In the genomic region with DNA sequence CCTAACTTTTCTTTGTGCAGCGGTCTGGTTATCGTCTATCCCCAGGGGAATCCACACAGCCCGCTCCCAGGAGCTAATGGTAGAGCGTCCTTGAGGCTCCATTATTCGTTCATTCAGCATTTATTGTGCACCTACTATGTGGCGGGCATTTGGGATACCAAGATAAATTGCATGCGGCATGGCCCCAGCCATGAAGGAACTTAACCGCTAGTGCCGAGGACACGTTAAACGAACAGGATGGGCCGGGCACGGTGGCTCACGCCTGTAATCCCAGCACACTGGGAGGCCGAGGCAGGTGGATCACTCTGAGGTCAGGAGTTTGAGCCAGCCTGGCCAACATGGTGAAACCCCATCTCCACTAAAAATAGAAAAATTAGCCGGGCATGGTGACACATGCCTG, we compare ENCODE assay signal across 1 cellular context.
TF ChIP-seq lines count a peak whose summit lies in the region.

No MANE protein-coding gene starts in this region.

TF ChIP-seq in K562, 482 proteins besides CTCF, POLR2A, EP300 and RAD21:
- TF ChIP-seq SAFB2 (IDR thresholded peaks at IDR 0.05; ENCODE audit: borderline replicate concordance, low read depth, low read length, severe bottlenecking) (no peak), MAFF (IDR thresholded peaks at IDR 0.05; ENCODE audit: low read length) (no peak), ZNF316 (IDR thresholded peaks at IDR 0.05) (peak; percentile 3; the same call in 1 of the 2 replicates), ILF3 (IDR thresholded peaks at IDR 0.05; ENCODE audit: borderline replicate concordance) (no peak), SOX6 (IDR thresholded peaks at IDR 0.05) (no peak), ZNF41 (CRISPR knock-in tag; conservative IDR thresholded peaks at IDR 0.05) (no peak)
- TF ChIP-seq, protein P1, sequence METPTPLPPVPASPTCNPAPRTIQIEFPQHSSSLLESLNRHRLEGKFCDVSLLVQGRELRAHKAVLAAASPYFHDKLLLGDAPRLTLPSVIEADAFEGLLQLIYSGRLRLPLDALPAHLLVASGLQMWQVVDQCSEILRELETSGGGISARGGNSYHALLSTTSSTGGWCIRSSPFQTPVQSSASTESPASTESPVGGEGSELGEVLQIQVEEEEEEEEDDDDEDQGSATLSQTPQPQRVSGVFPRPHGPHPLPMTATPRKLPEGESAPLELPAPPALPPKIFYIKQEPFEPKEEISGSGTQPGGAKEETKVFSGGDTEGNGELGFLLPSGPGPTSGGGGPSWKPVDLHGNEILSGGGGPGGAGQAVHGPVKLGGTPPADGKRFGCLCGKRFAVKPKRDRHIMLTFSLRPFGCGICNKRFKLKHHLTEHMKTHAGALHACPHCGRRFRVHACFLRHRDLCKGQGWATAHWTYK (CRISPR knock-in tag; IDR thresholded peaks at IDR 0.05) = no peak
